Comparison of ENCODE assay signal across 32 cellular contexts in genomic region chr2:27198627-27199026, GRCh38. TPM values are rescaled to one million over a fixed set of nuclear protein-coding genes. Genes with fewer than 3 reads are reported as not detected.
DNase-seq lines count a peak whose midpoint lies in the region; ATAC-seq and TF ChIP-seq lines count a peak whose summit lies in the region.
"Had no signal": no experiment of that assay in that cellular context is flagged by ENCODE, and none has a peak within 500 bp of the region (broad histone marks: within the 10 kb centered on the region; RNA-seq: fewer than 3 reads in every experiment).

No MANE protein-coding gene starts in this region.

- H3K9me3 Mint-ChIP-seq in mesothelial cell of epicardium (no peaks in the 10 kb centered on the region), type B pancreatic cell (no peaks in the 10 kb centered on the region)
- H3K9me3 Mint-ChIP-seq: activated naive CD8-positive, alpha-beta T cell treated with anti-CD3 and anti-CD28 coated beads, Interleukin-2, amount 10 ng/mL, durations not matched to agents 7 days and 5 days; CD4-positive, alpha-beta memory T cell; neural crest cell; T-helper 2 cell treated with Interferon-gamma antibody and Interleukin-4, amounts not matched to agents 5 μg/mL and 100 μg/mL, for 36 hours had no signal

- H3K36me3 ChIP-seq in OCI-LY7 (ENCODE audit: insufficient read depth, low read length) = peaks cover 49% of the 10 kb centered on the region

- DNase-seq in OCI-LY7 (ENCODE audit: low spot score) (no peak), mesothelial cell of epicardium (ENCODE audit: low spot score in 2 of 2, unreplicated experiment in 2 of 2) (no peak), type B pancreatic cell (ENCODE audit: extremely low spot score, unreplicated experiment) (no peak), NCI-H1436 (lab: John Stamatoyannopoulos, UW) (no peak)
- DNase-seq: activated CD4-positive, alpha-beta T cell treated with anti-CD3 and anti-CD28 coated beads for 36 hours; activated CD8-positive, alpha-beta T cell treated with anti-CD3 and anti-CD28 coated beads, Interleukin-2, amount 10 ng/mL, durations not matched to agents 7 days and 5 days; activated effector memory CD4-positive, alpha-beta T cell treated with Interleukin-2 at 50 U/mL for 16 hours; activated naive CD8-positive, alpha-beta T cell treated with anti-CD3 and anti-CD28 coated beads, Interleukin-2, amount 10 ng/mL, durations not matched to agents 7 days and 5 days; CD4-positive, alpha-beta memory T cell; cortex of kidney; DMS 273 treated with DMSO at 0.1 percent for 48 hours; foreskin fibroblast; GM23248; heart left ventricle; Karpas-422; kidney glomerular epithelial cell; mucosa of descending colon; NCI-H1436 treated with DMSO at 0.1 percent for 48 hours; NCI-H2107; right cardiac atrium; stimulated activated CD4-positive, alpha-beta T cell treated with anti-CD3 and anti-CD28 coated beads, Interleukin-12 subunit alpha, Interleukin-12 subunit beta, amount 100 ng/mL, for 4 hours; stimulated activated CD4-positive, alpha-beta T cell treated with anti-CD3 and anti-CD28 coated beads, Interleukin-4, amount 100 ng/mL, for 1 hour; substantia nigra had no signal

- no peaks in the 10 kb centered on the region for H3K9me2 ChIP-seq in OCI-LY7 (ENCODE audit: insufficient read depth, low read length)

- no peaks in the 10 kb centered on the region for H4K20me1 ChIP-seq in OCI-LY7 (ENCODE audit: insufficient read depth, low read length)

- H3K9me3 ChIP-seq in OCI-LY7 (ENCODE audit: low read length) = no peaks in the 10 kb centered on the region
- H3K9me3 ChIP-seq: ascending aorta, heart left ventricle, mucosa of descending colon had no signal

- no TSS peak for BruUV-seq in OCI-LY7 (replicated peaks; lab: Mats Ljungman, UMichigan)

- POLR2A ChIA-PET in OCI-LY7 (lab: Charles Lee) = no interaction called here

- no peak for TF ChIP-seq CTCF in OCI-LY7 (conservative IDR thresholded peaks at IDR 0.05; ENCODE audit: low read length)
- no peak for TF ChIP-seq CTCF in mesothelial cell of epicardium (IDR thresholded peaks at IDR 0.05; ENCODE audit: unreplicated experiment)
- no peak for TF ChIP-seq CTCF in type B pancreatic cell (conservative IDR thresholded peaks at IDR 0.05)

- H3K79me2 ChIP-seq in OCI-LY7 (ENCODE audit: insufficient read depth, low read depth, low read length) = no peaks in the 10 kb centered on the region
- H3K79me2 ChIP-seq: parathyroid adenoma had no signal

- CTCF ChIA-PET in OCI-LY7 (lab: Charles Lee; ENCODE audit: unreplicated experiment) = no interaction called here

- intact Hi-C loops in OCI-LY7 (cut with micrococcal nuclease; ENCODE audit: unreplicated experiment) = no loop called here

- H2AFZ ChIP-seq in OCI-LY7 (ENCODE audit: low read length) = no peak overlapping the region
- H2AFZ ChIP-seq: GM23248, parathyroid adenoma had no signal

- H3K4me1 Mint-ChIP-seq in mesothelial cell of epicardium (no peaks in the 10 kb centered on the region), type B pancreatic cell (ENCODE audit: unreplicated experiment) (no peaks in the 10 kb centered on the region)
- H3K4me1 Mint-ChIP-seq: activated CD4-positive, alpha-beta T cell treated with anti-CD3 and anti-CD28 coated beads for 36 hours; activated naive CD8-positive, alpha-beta T cell treated with anti-CD3 and anti-CD28 coated beads, Interleukin-2, amount 10 ng/mL, durations not matched to agents 7 days and 5 days; CD4-positive, alpha-beta memory T cell; neural crest cell had no signal

- H3K27me3 Mint-ChIP-seq in mesothelial cell of epicardium (ENCODE audit: low read depth) (no peaks in the 10 kb centered on the region), type B pancreatic cell (no peaks in the 10 kb centered on the region)
- H3K27me3 Mint-ChIP-seq: activated naive CD8-positive, alpha-beta T cell treated with anti-CD3 and anti-CD28 coated beads, Interleukin-2, amount 10 ng/mL, durations not matched to agents 7 days and 5 days had no signal

- ATAC-seq in GM18519 (IDR thresholded peaks at IDR 0.05; ENCODE audit: low FRiP score, unreplicated experiment) = no peak
- ATAC-seq: activated CD4-positive, alpha-beta T cell treated with anti-CD3 and anti-CD28 coated beads for 36 hours; activated CD8-positive, alpha-beta T cell treated with anti-CD3 and anti-CD28 coated beads, Interleukin-2, amount 10 ng/mL, durations not matched to agents 7 days and 5 days; mucosa of descending colon had no signal

- H3K36me3 Mint-ChIP-seq in mesothelial cell of epicardium (peaks cover 12% of the 10 kb centered on the region), type B pancreatic cell (peaks cover 15% of the 10 kb centered on the region)
- H3K36me3 Mint-ChIP-seq: activated naive CD8-positive, alpha-beta T cell treated with anti-CD3 and anti-CD28 coated beads, Interleukin-2, amount 10 ng/mL, durations not matched to agents 7 days and 5 days had no signal

- H3K4me1 ChIP-seq in OCI-LY7 (ENCODE audit: insufficient read depth, low read length, poor library complexity, severe bottlenecking) = peaks cover 47% of the 10 kb centered on the region
- H3K4me1 ChIP-seq: ascending aorta, heart left ventricle, parathyroid adenoma had no signal

- H3K27ac ChIP-seq in OCI-LY7 (ENCODE audit: low read depth, low read length, poor library complexity, severe bottlenecking) = peak overlapping the region; percentile 77
- H3K27ac ChIP-seq: ascending aorta, GM23248, heart left ventricle, parathyroid adenoma had no signal

- H3K4me3 Mint-ChIP-seq in mesothelial cell of epicardium (no peak overlapping the region), type B pancreatic cell (no peak overlapping the region)
- H3K4me3 Mint-ChIP-seq: activated CD4-positive, alpha-beta T cell treated with anti-CD3 and anti-CD28 coated beads for 36 hours; activated CD8-positive, alpha-beta T cell treated with anti-CD3 and anti-CD28 coated beads, Interleukin-2, amount 10 ng/mL, durations not matched to agents 7 days and 5 days; activated naive CD8-positive, alpha-beta T cell treated with anti-CD3 and anti-CD28 coated beads, Interleukin-2, amount 10 ng/mL, durations not matched to agents 7 days and 5 days; CD4-positive, alpha-beta memory T cell; neural crest cell; T-helper 2 cell treated with Interferon-gamma antibody and Interleukin-4, amounts not matched to agents 5 μg/mL and 100 μg/mL, for 36 hours had no signal

- no peak overlapping the region for H3K4me2 ChIP-seq in OCI-LY7 (ENCODE audit: low read length)

- peak overlapping the region; percentile 44 for H3K27ac Mint-ChIP-seq in mesothelial cell of epicardium
- peak overlapping the region; percentile 75 for H3K27ac Mint-ChIP-seq in type B pancreatic cell
- H3K27ac Mint-ChIP-seq: activated CD4-positive, alpha-beta T cell treated with anti-CD3 and anti-CD28 coated beads for 36 hours; activated naive CD8-positive, alpha-beta T cell treated with anti-CD3 and anti-CD28 coated beads, Interleukin-2, amount 10 ng/mL, durations not matched to agents 7 days and 5 days; T-helper 2 cell treated with Interferon-gamma antibody and Interleukin-4, amounts not matched to agents 5 μg/mL and 100 μg/mL, for 36 hours had no signal

- H3K4me3 ChIP-seq in OCI-LY7 (ENCODE audit: low read depth, low read length, poor library complexity, severe bottlenecking) = no peak overlapping the region
- H3K4me3 ChIP-seq: ascending aorta, GM23248, heart left ventricle, lung, mucosa of descending colon had no signal

RNA-seq across cellular contexts. Expression of gene ATRAID, which starts 13.2 kb away (rescaled TPM):
- total RNA-seq in OCI-LY7 (2014; rRNA removed; shearing (Covaris generic)) = 75.4 and 93.3 TPM in 2 replicates
- total RNA-seq in OCI-LY7 (2022) (92.7 and 92.8 TPM in 2 replicates), mesothelial cell of epicardium (106 to 112 TPM (median 108 TPM) in 3 replicates), type B pancreatic cell (ENCODE audit: low replicate concordance) (97.4 and 103 TPM in 2 replicates)

RNA-seq across cellular contexts. Expression of gene SLC5A6, which starts 13.4 kb away (rescaled TPM):
- 50.1 and 55.5 TPM in 2 replicates for total RNA-seq in OCI-LY7 (2014; rRNA removed; shearing (Covaris generic))
- 47.9 and 60.1 TPM in 2 replicates for total RNA-seq in OCI-LY7 (2022)
- total RNA-seq in mesothelial cell of epicardium = 67.9 to 73.2 TPM (median 70.4 TPM) in 3 replicates
- total RNA-seq in type B pancreatic cell (ENCODE audit: low replicate concordance) = 63.6 and 76.3 TPM in 2 replicates

RNA-seq across cellular contexts. Expression of gene CAD, which starts 18.5 kb away (rescaled TPM):
- 118 and 132 TPM in 2 replicates for total RNA-seq in OCI-LY7 (2014; rRNA removed; shearing (Covaris generic))
- total RNA-seq in OCI-LY7 (2022) (166 and 173 TPM in 2 replicates), mesothelial cell of epicardium (74.4 to 82.5 TPM (median 80.5 TPM) in 3 replicates), type B pancreatic cell (ENCODE audit: low replicate concordance) (51.6 and 85.1 TPM in 2 replicates)

RNA-seq across cellular contexts. Expression of gene TCF23, which starts 49.8 kb away (rescaled TPM):
- total RNA-seq in OCI-LY7 (2014; rRNA removed; shearing (Covaris generic)) = not detected in 2 replicates
- total RNA-seq in OCI-LY7 (2022) (0.25 TPM in 1 of 2 replicates, not detected in the other), mesothelial cell of epicardium (0.04 TPM in 1 of 3 replicates, not detected in the others), type B pancreatic cell (ENCODE audit: low replicate concordance) (not detected in 2 replicates)
- total RNA-seq: activated CD8-positive, alpha-beta T cell treated with anti-CD3 and anti-CD28 coated beads, Interleukin-2, amount 10 ng/mL, durations not matched to agents 7 days and 5 days; activated naive CD8-positive, alpha-beta T cell treated with anti-CD3 and anti-CD28 coated beads, Interleukin-2, amount 10 ng/mL, durations not matched to agents 7 days and 5 days; ascending aorta; cardiac septum; CD4-positive, alpha-beta memory T cell; GM23248; NCI-H460; neural crest cell had no signal

RNA-seq across cellular contexts. Expression of gene PRR30, which starts 59.4 kb away (rescaled TPM):
- not detected in 2 replicates for total RNA-seq in OCI-LY7 (2014; rRNA removed; shearing (Covaris generic))
- total RNA-seq in OCI-LY7 (2022) = not detected in 2 replicates
- total RNA-seq in mesothelial cell of epicardium = not detected in 3 replicates
- total RNA-seq in type B pancreatic cell (ENCODE audit: low replicate concordance) = not detected in 2 replicates
- total RNA-seq: activated CD4-positive, alpha-beta T cell treated with anti-CD3 and anti-CD28 coated beads for 36 hours; activated CD8-positive, alpha-beta T cell treated with anti-CD3 and anti-CD28 coated beads, Interleukin-2, amount 10 ng/mL, durations not matched to agents 7 days and 5 days; activated naive CD8-positive, alpha-beta T cell treated with anti-CD3 and anti-CD28 coated beads, Interleukin-2, amount 10 ng/mL, durations not matched to agents 7 days and 5 days; ascending aorta; cardiac septum; CD4-positive, alpha-beta memory T cell; GM23248; heart left ventricle; lung; mucosa of descending colon; NCI-H460; neural crest cell; right cardiac atrium; urinary bladder had no signal
